In the genomic region with DNA sequence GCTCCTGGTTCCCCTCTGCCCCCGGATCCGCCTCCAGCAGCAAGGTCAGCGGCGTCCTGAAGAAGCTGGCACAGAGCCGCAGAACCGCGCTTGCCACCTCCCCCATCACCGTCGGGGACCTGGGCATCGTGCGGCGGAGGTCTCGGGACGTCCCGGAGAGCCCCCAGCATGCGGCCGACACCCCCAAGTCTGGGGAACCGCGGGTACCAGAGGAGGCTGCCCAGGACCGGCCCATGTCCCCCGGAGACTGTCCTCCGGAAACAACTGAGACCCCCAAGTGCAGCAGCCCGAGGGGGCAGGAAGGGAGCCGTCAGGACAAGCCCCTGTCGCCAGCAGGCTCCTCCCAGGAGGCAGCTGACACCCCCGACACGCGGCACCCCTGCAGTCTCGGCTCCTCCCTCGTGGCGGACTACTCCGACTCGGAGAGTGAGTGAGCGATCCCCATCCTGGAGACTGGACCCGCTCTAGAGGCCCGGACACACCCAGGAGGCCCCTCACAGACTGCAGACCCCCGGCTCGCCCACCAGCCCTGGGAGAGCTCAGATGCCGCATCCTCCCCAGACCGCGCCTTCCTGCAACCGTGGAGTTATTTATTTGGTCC, we compare ENCODE assay signal across 1 cellular context.
TF ChIP-seq lines count a peak whose summit lies in the region.

No MANE protein-coding gene starts in this region.

TF ChIP-seq in K562, 482 proteins besides CTCF, POLR2A, EP300 and RAD21:
- TF ChIP-seq RBFOX2 (IDR thresholded peaks at IDR 0.05; ENCODE audit: low read depth, low read length) (peak; percentile 52), LARP7 (IDR thresholded peaks at IDR 0.05) (no peak), NR2C2 (CRISPR knock-in tag; IDR thresholded peaks at IDR 0.05) (no peak), NR2C2 (tag; IDR thresholded peaks at IDR 0.05) (no peak), TBL1XR1 (IDR thresholded peaks at IDR 0.05; ENCODE audit: low read length in 2 of 2) (no peak), POLR2G (IDR thresholded peaks at IDR 0.05; ENCODE audit: low read depth, low read length) (peak; percentile 47)
- TF ChIP-seq, protein P1, sequence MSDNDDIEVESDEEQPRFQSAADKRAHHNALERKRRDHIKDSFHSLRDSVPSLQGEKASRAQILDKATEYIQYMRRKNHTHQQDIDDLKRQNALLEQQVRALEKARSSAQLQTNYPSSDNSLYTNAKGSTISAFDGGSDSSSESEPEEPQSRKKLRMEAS (CRISPR knock-in tag; IDR thresholded peaks at IDR 0.05) = 0 out of 2 replicates have a peak, but pooled peaks have one; percentile 35
- TF ChIP-seq, protein P2, sequence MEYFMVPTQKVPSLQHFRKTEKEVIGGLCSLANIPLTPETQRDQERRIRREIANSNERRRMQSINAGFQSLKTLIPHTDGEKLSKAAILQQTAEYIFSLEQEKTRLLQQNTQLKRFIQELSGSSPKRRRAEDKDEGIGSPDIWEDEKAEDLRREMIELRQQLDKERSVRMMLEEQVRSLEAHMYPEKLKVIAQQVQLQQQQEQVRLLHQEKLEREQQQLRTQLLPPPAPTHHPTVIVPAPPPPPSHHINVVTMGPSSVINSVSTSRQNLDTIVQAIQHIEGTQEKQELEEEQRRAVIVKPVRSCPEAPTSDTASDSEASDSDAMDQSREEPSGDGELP (CRISPR knock-in tag; IDR thresholded peaks at IDR 0.05; ENCODE audit: borderline replicate concordance) = 0 out of 2 replicates have a peak, but pooled peaks have one; percentile 11
- TF ChIP-seq, protein P3, sequence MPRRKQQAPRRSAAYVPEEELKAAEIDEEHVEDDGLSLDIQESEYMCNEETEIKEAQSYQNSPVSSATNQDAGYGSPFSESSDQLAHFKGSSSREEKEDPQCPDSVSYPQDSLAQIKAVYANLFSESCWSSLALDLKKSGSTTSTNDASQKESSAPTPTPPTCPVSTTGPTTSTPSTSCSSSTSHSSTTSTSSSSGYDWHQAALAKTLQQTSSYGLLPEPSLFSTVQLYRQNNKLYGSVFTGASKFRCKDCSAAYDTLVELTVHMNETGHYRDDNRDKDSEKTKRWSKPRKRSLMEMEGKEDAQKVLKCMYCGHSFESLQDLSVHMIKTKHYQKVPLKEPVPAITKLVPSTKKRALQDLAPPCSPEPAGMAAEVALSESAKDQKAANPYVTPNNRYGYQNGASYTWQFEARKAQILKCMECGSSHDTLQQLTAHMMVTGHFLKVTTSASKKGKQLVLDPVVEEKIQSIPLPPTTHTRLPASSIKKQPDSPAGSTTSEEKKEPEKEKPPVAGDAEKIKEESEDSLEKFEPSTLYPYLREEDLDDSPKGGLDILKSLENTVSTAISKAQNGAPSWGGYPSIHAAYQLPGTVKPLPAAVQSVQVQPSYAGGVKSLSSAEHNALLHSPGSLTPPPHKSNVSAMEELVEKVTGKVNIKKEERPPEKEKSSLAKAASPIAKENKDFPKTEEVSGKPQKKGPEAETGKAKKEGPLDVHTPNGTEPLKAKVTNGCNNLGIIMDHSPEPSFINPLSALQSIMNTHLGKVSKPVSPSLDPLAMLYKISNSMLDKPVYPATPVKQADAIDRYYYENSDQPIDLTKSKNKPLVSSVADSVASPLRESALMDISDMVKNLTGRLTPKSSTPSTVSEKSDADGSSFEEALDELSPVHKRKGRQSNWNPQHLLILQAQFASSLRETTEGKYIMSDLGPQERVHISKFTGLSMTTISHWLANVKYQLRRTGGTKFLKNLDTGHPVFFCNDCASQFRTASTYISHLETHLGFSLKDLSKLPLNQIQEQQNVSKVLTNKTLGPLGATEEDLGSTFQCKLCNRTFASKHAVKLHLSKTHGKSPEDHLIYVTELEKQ (CRISPR knock-in tag; IDR thresholded peaks at IDR 0.05) = no peak
- TF ChIP-seq, protein P4, sequence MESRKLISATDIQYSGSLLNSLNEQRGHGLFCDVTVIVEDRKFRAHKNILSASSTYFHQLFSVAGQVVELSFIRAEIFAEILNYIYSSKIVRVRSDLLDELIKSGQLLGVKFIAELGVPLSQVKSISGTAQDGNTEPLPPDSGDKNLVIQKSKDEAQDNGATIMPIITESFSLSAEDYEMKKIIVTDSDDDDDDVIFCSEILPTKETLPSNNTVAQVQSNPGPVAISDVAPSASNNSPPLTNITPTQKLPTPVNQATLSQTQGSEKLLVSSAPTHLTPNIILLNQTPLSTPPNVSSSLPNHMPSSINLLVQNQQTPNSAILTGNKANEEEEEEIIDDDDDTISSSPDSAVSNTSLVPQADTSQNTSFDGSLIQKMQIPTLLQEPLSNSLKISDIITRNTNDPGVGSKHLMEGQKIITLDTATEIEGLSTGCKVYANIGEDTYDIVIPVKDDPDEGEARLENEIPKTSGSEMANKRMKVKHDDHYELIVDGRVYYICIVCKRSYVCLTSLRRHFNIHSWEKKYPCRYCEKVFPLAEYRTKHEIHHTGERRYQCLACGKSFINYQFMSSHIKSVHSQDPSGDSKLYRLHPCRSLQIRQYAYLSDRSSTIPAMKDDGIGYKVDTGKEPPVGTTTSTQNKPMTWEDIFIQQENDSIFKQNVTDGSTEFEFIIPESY (CRISPR knock-in tag; IDR thresholded peaks at IDR 0.05) = peak; percentile 94
